Comparison of ENCODE assay signal across 21 cellular contexts in genomic region chr1:163794551-163794950, GRCh38.
DNase-seq lines count a peak whose midpoint lies in the region; FAIRE-seq and TF ChIP-seq lines count a peak whose summit lies in the region.
"Had no signal": no experiment of that assay in that cellular context is flagged by ENCODE, and none has a peak within 500 bp of the region (broad histone marks: within the 10 kb centered on the region; RNA-seq: fewer than 3 reads in every experiment).

No MANE protein-coding gene starts in this region.

- H3K36me3 ChIP-seq in bronchial epithelial cell (ENCODE audit: control insufficient read depth, insufficient read depth, low read length) (no peaks in the 10 kb centered on the region), mesendoderm (ENCODE audit: control insufficient read depth, insufficient read depth, low read length) (no peaks in the 10 kb centered on the region)

- H3K27ac ChIP-seq in mesendoderm (ENCODE audit: low read depth, low read length), result no peak overlapping the region
- H3K27ac ChIP-seq: A549 had no signal

- no peak overlapping the region for H3K4ac ChIP-seq in mesendoderm (ENCODE audit: low read depth, low read length)

- no peak overlapping the region for H3K18ac ChIP-seq in mesendoderm (ENCODE audit: low read length)

- H2BK120ac ChIP-seq in mesendoderm (ENCODE audit: low read depth, low read length), result no peak overlapping the region

- no peak overlapping the region for H3K23ac ChIP-seq in mesendoderm (ENCODE audit: low read length)

- H3K4me3 ChIP-seq in bronchial epithelial cell (ENCODE audit: low read depth, low read length), result no peak overlapping the region
- no peak overlapping the region for H3K4me3 ChIP-seq in mesendoderm (ENCODE audit: low read length)
- H3K4me3 ChIP-seq: A549 had no signal

- H3K4me2 ChIP-seq in mesendoderm (ENCODE audit: low read length), result no peak overlapping the region
- H3K4me2 ChIP-seq: A549 had no signal

- H3K56ac ChIP-seq in mesendoderm (ENCODE audit: low read length), result no peak overlapping the region

- no peak for TF ChIP-seq CTCF in D721Med (IDR thresholded peaks at IDR 0.05; ENCODE audit: insufficient read depth, missing control alignments)
- TF ChIP-seq CTCF in bronchial epithelial cell (IDR thresholded peaks at IDR 0.05; ENCODE audit: insufficient read depth, low read length, severe bottlenecking), result no peak

- H3K27me3 ChIP-seq in bronchial epithelial cell (ENCODE audit: control insufficient read depth, insufficient read depth, low read length), result no peaks in the 10 kb centered on the region
- H3K27me3 ChIP-seq in mesendoderm (ENCODE audit: insufficient read depth, low read length, poor library complexity), result no peaks in the 10 kb centered on the region

- H2AK5ac ChIP-seq in mesendoderm (ENCODE audit: low read length), result no peak overlapping the region

- FAIRE-seq in D721Med (lab: Jason Lieb, UNC) (peak; percentile 69), bronchial epithelial cell (lab: Jason Lieb, UNC) (no peak)
- FAIRE-seq: A549, G401.6, GM12892 had no signal

- no peaks in the 10 kb centered on the region for H3K4me1 ChIP-seq in mesendoderm (ENCODE audit: control insufficient read depth, low read depth, low read length)
- H3K4me1 ChIP-seq: A549 had no signal

- H3K79me2 ChIP-seq in mesendoderm (ENCODE audit: control insufficient read depth, insufficient read depth, low read length), result no peaks in the 10 kb centered on the region

- no peaks in the 10 kb centered on the region for H3K79me1 ChIP-seq in mesendoderm (ENCODE audit: low read length)

- H4K8ac ChIP-seq in mesendoderm (ENCODE audit: low read depth, low read length), result no peak overlapping the region

- peak overlapping the region; percentile 57 for H2BK15ac ChIP-seq in mesendoderm (replicated peaks; ENCODE audit: low read depth)

- no peak overlapping the region for H2BK5ac ChIP-seq in mesendoderm (ENCODE audit: low read length)

- no peak overlapping the region for H3K9ac ChIP-seq in mesendoderm (ENCODE audit: low read length)

- no CpG with 5 or more reads among the region's 3 CpGs for WGBS in mesendoderm (ENCODE audit: extremely low coverage, insufficient coverage, low lambda C conversion rate)

- no peak overlapping the region for H4K5ac ChIP-seq in mesendoderm (ENCODE audit: low read length)

- DNase-seq in D721Med (ENCODE audit: insufficient read length, low spot score) (no peak), bronchial epithelial cell (ENCODE audit: low read depth) (peak; percentile 25), mesendoderm (peak; percentile 83), Ammon's horn (ENCODE audit: low spot score) (no peak), MV-4-11 (lab: John Stamatoyannopoulos, UW) (no peak), foreskin melanocyte (no peak)
- DNase-seq: 8988T; ACHN; AML-193; C1 segment of cervical spinal cord; Calu3; CD4-positive, alpha-beta memory T cell; COR-L47; DMS153; DND-41; GOT3; H7; HCEC 1CT had no signal

Comparison
In these comparisons a context has a peak if more than half of its experiments do, and no peak if none do; other contexts are left out.
1. DNase-seq: peak in bronchial epithelial cell (single experiment) and mesendoderm (single experiment); none in D721Med (single experiment), Ammon's horn (single experiment), MV-4-11 (single experiment) and foreskin melanocyte (single experiment).